ENCODE assay signal across 6 cellular contexts in the genomic region with DNA sequence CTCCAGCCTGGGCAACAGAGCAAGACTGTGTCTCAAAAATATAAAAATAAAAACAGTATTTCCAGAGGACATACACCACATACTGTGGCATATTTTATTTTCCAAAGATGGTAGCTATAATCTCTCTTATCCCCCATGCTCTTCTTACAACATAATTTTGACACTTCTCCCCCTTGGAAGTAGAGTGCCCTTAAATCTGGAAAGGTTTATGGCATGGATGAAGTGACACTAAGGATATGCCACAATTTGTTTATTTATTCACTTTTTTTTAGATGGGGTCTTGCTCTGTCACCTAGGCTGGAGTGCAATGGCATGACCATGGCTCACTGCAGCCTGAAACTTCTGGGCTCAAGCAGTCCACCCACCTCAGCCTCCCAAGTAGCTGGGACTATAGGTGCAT.
"Had no signal": no experiment of that assay in that cellular context is flagged by ENCODE, and none has a peak within 500 bp of the region (broad histone marks: within the 10 kb centered on the region; RNA-seq: fewer than 3 reads in every experiment).

No MANE protein-coding gene starts in this region.

- DNase-seq: IMR-90, KBM-7, KG1 had no signal

- H3K27ac ChIP-seq: HL-60, KMS-11 had no signal

- H3K4me2 ChIP-seq: KMS-11 had no signal

- H3K9ac ChIP-seq: KMS-11 had no signal

- FAIRE-seq: HTR-8/SVneo had no signal
